9 cellular contexts compared by ENCODE assay signal in genomic region chr11:67033661-67034166, GRCh38. TPM values are rescaled to one million over a fixed set of nuclear protein-coding genes. Genes with fewer than 3 reads are reported as not detected.
DNase-seq lines count a peak whose midpoint lies in the region; ATAC-seq and TF ChIP-seq lines count a peak whose summit lies in the region.
"Had no signal": no experiment of that assay in that cellular context is flagged by ENCODE, and none has a peak within 500 bp of the region (broad histone marks: within the 10 kb centered on the region; RNA-seq: fewer than 3 reads in every experiment).

No MANE protein-coding gene starts in this region.

- H3K4me3 ChIP-seq in BE2C (ENCODE audit: low read depth, low read length), result no peak overlapping the region
- H3K4me3 ChIP-seq: gastroesophageal sphincter had no signal

- peak overlapping the region; percentile 58 for H3K4me3 Mint-ChIP-seq in HFFc6

- DNase-seq in HFFc6 (peak; percentile 96), T1000 (lab: John Stamatoyannopoulos, UW) (peak; percentile 59), foreskin keratinocyte (peak; percentile 84 to 86), superior temporal gyrus (ENCODE audit: extremely low spot score) (peak; percentile 41), BE2C (no peak), NCI-H1092 (lab: John Stamatoyannopoulos, UW) (no peak)

- H3K27ac Mint-ChIP-seq in HFFc6, result peak overlapping the region; percentile 87

- peak; percentile 64 for ATAC-seq in foreskin keratinocyte
- ATAC-seq in HG03565 (IDR thresholded peaks at IDR 0.05; ENCODE audit: unreplicated experiment), result no peak
- ATAC-seq: gastroesophageal sphincter had no signal

- peaks cover 17% of the 10 kb centered on the region for H3K27me3 Mint-ChIP-seq in HFFc6 (ENCODE audit: insufficient read depth)

- H3K4me1 Mint-ChIP-seq in HFFc6 (ENCODE audit: low read depth), result peaks cover 37% of the 10 kb centered on the region

- H3K4me1 ChIP-seq in foreskin keratinocyte, result peaks cover 18% of the 10 kb centered on the region
- H3K4me1 ChIP-seq in BE2C, result no peaks in the 10 kb centered on the region

- H3K9me3 ChIP-seq in BE2C, result no peaks in the 10 kb centered on the region
- H3K9me3 ChIP-seq: gastroesophageal sphincter had no signal

- H3K9me3 Mint-ChIP-seq in HFFc6, result no peaks in the 10 kb centered on the region

- TF ChIP-seq CTCF in HFFc6 (IDR thresholded peaks at IDR 0.05) (no peak), foreskin keratinocyte (conservative IDR thresholded peaks at IDR 0.05) (no peak), BE2C (IDR thresholded peaks at IDR 0.05; ENCODE audit: low read depth, low read length) (no peak)

- no peaks in the 10 kb centered on the region for H3K36me3 ChIP-seq in BE2C
- H3K36me3 ChIP-seq: gastroesophageal sphincter had no signal

- H3K27me3 ChIP-seq in foreskin keratinocyte (peaks cover 8% of the 10 kb centered on the region), BE2C (no peaks in the 10 kb centered on the region)
- H3K27me3 ChIP-seq: gastroesophageal sphincter had no signal

- no peaks in the 10 kb centered on the region for H3K36me3 Mint-ChIP-seq in HFFc6 (ENCODE audit: low read depth)

- peak overlapping the region; percentile 69 for H3K27ac ChIP-seq in foreskin keratinocyte
- H3K27ac ChIP-seq: gastroesophageal sphincter had no signal

RNA-seq across cellular contexts. Expression of gene SYT12, which starts 10.8 kb away (rescaled TPM):
- total RNA-seq in HFFc6 (2021; fragmentation: NEBNext Ultra II Directional; extraction: Animal tissue kit (Norgen Biotek cat#: 25700)), result not detected
- 0.10 and 0.25 TPM in 2 replicates for total RNA-seq in foreskin keratinocyte
- polyA plus RNA-seq in foreskin keratinocyte, result 0.09 and 0.11 TPM in 2 replicates
- not detected for polyA plus RNA-seq in BE2C (2012; ENCODE audit: insufficient read depth, insufficient read length, low read depth)

RNA-seq across cellular contexts. Expression of gene RHOD, which starts 22.9 kb away (rescaled TPM):
- total RNA-seq in HFFc6 (2021; fragmentation: NEBNext Ultra II Directional; extraction: Animal tissue kit (Norgen Biotek cat#: 25700)), result 10 to 100 TPM in 2 of 6 experiments, 1 to 10 TPM in 4; 5.2 to 17.8 (median 6.1) TPM
- 146 and 174 TPM in 2 replicates for total RNA-seq in foreskin keratinocyte
- 240 and 243 TPM in 2 replicates for polyA plus RNA-seq in foreskin keratinocyte
- not detected for polyA plus RNA-seq in BE2C (2012; ENCODE audit: insufficient read depth, insufficient read length, low read depth)

RNA-seq across cellular contexts. Expression of gene C11orf86, which starts 58.6 kb away (rescaled TPM):
- not detected for total RNA-seq in HFFc6 (2021; fragmentation: NEBNext Ultra II Directional; extraction: Animal tissue kit (Norgen Biotek cat#: 25700))
- not detected in 2 replicates for total RNA-seq in foreskin keratinocyte
- not detected in 2 replicates for polyA plus RNA-seq in foreskin keratinocyte
- polyA plus RNA-seq in BE2C (2012; ENCODE audit: insufficient read depth, insufficient read length, low read depth), result not detected
- total RNA-seq: gastroesophageal sphincter, posterior vena cava had no signal

Comparison
In these comparisons a context has a peak if more than half of its experiments do, and no peak if none do; other contexts are left out.
1. DNase-seq: peak in HFFc6 (single experiment), T1000 (single experiment), foreskin keratinocyte (2 of 2) and superior temporal gyrus (single experiment); none in BE2C (single experiment) and NCI-H1092 (single experiment).